In the genomic region with DNA sequence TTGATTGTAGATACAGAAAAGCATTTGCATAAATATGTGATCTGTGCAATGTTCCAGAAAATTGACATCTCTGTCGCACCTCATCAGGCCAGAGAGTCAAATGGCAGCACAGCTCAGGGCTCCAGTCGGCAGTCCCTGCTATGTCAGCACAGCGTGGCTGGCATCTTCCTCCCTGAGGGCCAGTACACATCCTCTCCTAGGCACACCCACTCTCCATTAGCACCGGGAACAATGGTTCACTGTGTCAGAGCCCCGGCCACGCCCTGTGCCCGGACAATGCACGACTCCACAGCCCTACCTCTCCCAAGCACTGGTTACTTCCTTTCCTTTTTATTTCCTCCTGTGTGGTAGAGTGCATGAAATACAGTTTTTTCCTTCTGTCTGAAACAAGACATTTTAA, we compare ENCODE assay signal across 10 cellular contexts.
DNase-seq lines count a peak whose midpoint lies in the region; ATAC-seq, FAIRE-seq and TF ChIP-seq lines count a peak whose summit lies in the region.
"Had no signal": no experiment of that assay in that cellular context is flagged by ENCODE, and none has a peak within 500 bp of the region (broad histone marks: within the 10 kb centered on the region; RNA-seq: fewer than 3 reads in every experiment).

No MANE protein-coding gene starts in this region.

- FAIRE-seq in pancreas (lab: Jason Lieb, UNC), result no peak

- no peak overlapping the region for H3K27ac Mint-ChIP-seq in activated CD8-positive, alpha-beta memory T cell treated with anti-CD3 and anti-CD28 coated beads, Interleukin-2, amount 10 ng/mL, durations not matched to agents 7 days and 5 days

- intact Hi-C loops in esophagus squamous epithelium (cut with DNase I) (no loop called here), pancreas (cut with DNase I) (no loop called here), dorsolateral prefrontal cortex (cut with DNase I) (no loop called here)

- H3K36me3 ChIP-seq in esophagus squamous epithelium (peaks cover 0 to 5% (median 0%) of the 10 kb centered on the region in 3 donors), pancreas (no peaks in the 10 kb centered on the region)
- H3K36me3 ChIP-seq: cardiac muscle cell had no signal

- DNase-seq in Daoy (ENCODE audit: low read depth) (peak; percentile 76), NCI-H510A (lab: John Stamatoyannopoulos, UW) (peak; percentile 48), esophagus squamous epithelium (lab: John Stamatoyannopoulos, UW) (no peak), pancreas (no peak), dorsolateral prefrontal cortex (no peak), nucleus accumbens (lab: John Stamatoyannopoulos, UW) (no peak)
- DNase-seq in activated CD8-positive, alpha-beta memory T cell treated with anti-CD3 and anti-CD28 coated beads, Interleukin-2, amount 10 ng/mL, durations not matched to agents 7 days and 5 days, result no peak
- DNase-seq: Karpas-422 had no signal

- H3K27me3 Mint-ChIP-seq in activated CD8-positive, alpha-beta memory T cell treated with anti-CD3 and anti-CD28 coated beads, Interleukin-2, amount 10 ng/mL, durations not matched to agents 7 days and 5 days, result no peaks in the 10 kb centered on the region

- TF ChIP-seq POLR2A in esophagus squamous epithelium (IDR thresholded peaks at IDR 0.05), result no peak

- H3K9me3 Mint-ChIP-seq in activated CD8-positive, alpha-beta memory T cell treated with anti-CD3 and anti-CD28 coated beads, Interleukin-2, amount 10 ng/mL, durations not matched to agents 7 days and 5 days (ENCODE audit: low read depth), result no peaks in the 10 kb centered on the region

- H3K4me3 ChIP-seq in esophagus squamous epithelium (no peak overlapping the region), pancreas (no peak overlapping the region), dorsolateral prefrontal cortex (no peak overlapping the region)
- H3K4me3 ChIP-seq: cardiac muscle cell had no signal

- H3K27me3 ChIP-seq in esophagus squamous epithelium (no peaks in the 10 kb centered on the region), pancreas (no peaks in the 10 kb centered on the region), dorsolateral prefrontal cortex (no peaks in the 10 kb centered on the region)

- H3K9me3 ChIP-seq in esophagus squamous epithelium, result no peaks in the 10 kb centered on the region
- no peaks in the 10 kb centered on the region for H3K9me3 ChIP-seq in pancreas

- TF ChIP-seq CTCF in esophagus squamous epithelium (IDR thresholded peaks at IDR 0.05) (no peak), pancreas (IDR thresholded peaks at IDR 0.05) (no peak), dorsolateral prefrontal cortex (IDR thresholded peaks at IDR 0.05 in 54 of 56, conservative IDR thresholded peaks at IDR 0.05 in 2 of 56; ENCODE audit: low read depth in 1 of 56, partially characterized antibody in 56 of 56) (no peak)

- H3K27ac ChIP-seq in esophagus squamous epithelium, result peak overlapping the region; percentile 4 to 72 (median 62)
- H3K27ac ChIP-seq in pancreas, result peak overlapping the region in 1 of 4 donors; percentile 2
- no peak overlapping the region for H3K27ac ChIP-seq in dorsolateral prefrontal cortex
- H3K27ac ChIP-seq: cardiac muscle cell had no signal

- ATAC-seq in pancreas (peak in 3 of 4 donors; percentile 76 to 91 (median 82)), SK-N-SH treated with all-trans-retinoic acid at 6 μM for 48 hours (no peak)
- ATAC-seq in activated CD8-positive, alpha-beta memory T cell treated with anti-CD3 and anti-CD28 coated beads, Interleukin-2, amount 10 ng/mL, durations not matched to agents 7 days and 5 days, result no peak

- no peak overlapping the region for H3K4me3 Mint-ChIP-seq in activated CD8-positive, alpha-beta memory T cell treated with anti-CD3 and anti-CD28 coated beads, Interleukin-2, amount 10 ng/mL, durations not matched to agents 7 days and 5 days

- H3K4me1 ChIP-seq in esophagus squamous epithelium, result peaks cover 6 to 33% (median 12%) of the 10 kb centered on the region in 3 donors
- H3K4me1 ChIP-seq in pancreas, result no peaks in the 10 kb centered on the region

- CTCF ChIA-PET in activated CD8-positive, alpha-beta memory T cell treated with anti-CD3 and anti-CD28 coated beads, Interleukin-2, amount 10 ng/mL, durations not matched to agents 7 days and 5 days (lab: Charles Lee), result no interaction called here

- 32 to 36% methylated on average over 7 to 8 of the region's 8 CpGs for WGBS in esophagus squamous epithelium, 2 donors
- 76 to 88% methylated on average over 8 of the region's 8 CpGs for WGBS in pancreas, 2 donors

- no peaks in the 10 kb centered on the region for H3K4me1 Mint-ChIP-seq in activated CD8-positive, alpha-beta memory T cell treated with anti-CD3 and anti-CD28 coated beads, Interleukin-2, amount 10 ng/mL, durations not matched to agents 7 days and 5 days

- no peaks in the 10 kb centered on the region for H3K36me3 Mint-ChIP-seq in activated CD8-positive, alpha-beta memory T cell treated with anti-CD3 and anti-CD28 coated beads, Interleukin-2, amount 10 ng/mL, durations not matched to agents 7 days and 5 days

TF ChIP-seq in SK-N-SH treated with all-trans-retinoic acid at 6 μM for 48 hours, 23 proteins besides CTCF, POLR2A, EP300 and RAD21:
- TF ChIP-seq ZNF8 (CRISPR knock-in tag; IDR thresholded peaks at IDR 0.05) (no peak), PPARA (CRISPR knock-in tag; IDR thresholded peaks at IDR 0.05; ENCODE audit: borderline replicate concordance) (no peak), ESRRG (CRISPR knock-in tag; IDR thresholded peaks at IDR 0.05) (no peak)
- TF ChIP-seq, protein P1, sequence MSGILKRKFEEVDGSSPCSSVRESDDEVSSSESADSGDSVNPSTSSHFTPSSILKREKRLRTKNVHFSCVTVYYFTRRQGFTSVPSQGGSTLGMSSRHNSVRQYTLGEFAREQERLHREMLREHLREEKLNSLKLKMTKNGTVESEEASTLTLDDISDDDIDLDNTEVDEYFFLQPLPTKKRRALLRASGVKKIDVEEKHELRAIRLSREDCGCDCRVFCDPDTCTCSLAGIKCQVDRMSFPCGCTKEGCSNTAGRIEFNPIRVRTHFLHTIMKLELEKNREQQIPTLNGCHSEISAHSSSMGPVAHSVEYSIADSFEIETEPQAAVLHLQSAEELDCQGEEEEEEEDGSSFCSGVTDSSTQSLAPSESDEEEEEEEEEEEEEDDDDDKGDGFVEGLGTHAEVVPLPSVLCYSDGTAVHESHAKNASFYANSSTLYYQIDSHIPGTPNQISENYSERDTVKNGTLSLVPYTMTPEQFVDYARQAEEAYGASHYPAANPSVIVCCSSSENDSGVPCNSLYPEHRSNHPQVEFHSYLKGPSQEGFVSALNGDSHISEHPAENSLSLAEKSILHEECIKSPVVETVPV (CRISPR knock-in tag; IDR thresholded peaks at IDR 0.05), result no peak

Comparison
In these comparisons a context has a peak if more than half of its experiments do, and no peak if none do; other contexts are left out.
1. DNase-seq: peak in Daoy (single experiment) and NCI-H510A (single experiment); none in esophagus squamous epithelium (single experiment), pancreas (0 of 6), activated CD8-positive, alpha-beta memory T cell treated with anti-CD3 and anti-CD28 coated beads, Interleukin-2, amount 10 ng/mL, durations not matched to agents 7 days and 5 days (single experiment), dorsolateral prefrontal cortex (0 of 10) and nucleus accumbens (0 of 56).
2. H3K27ac ChIP-seq: peak in esophagus squamous epithelium (4 of 4); none in dorsolateral prefrontal cortex (0 of 59).
3. ATAC-seq: peak in pancreas (3 of 4); none in activated CD8-positive, alpha-beta memory T cell treated with anti-CD3 and anti-CD28 coated beads, Interleukin-2, amount 10 ng/mL, durations not matched to agents 7 days and 5 days (single experiment) and SK-N-SH treated with all-trans-retinoic acid at 6 μM for 48 hours (single experiment).